17 cellular contexts compared by ENCODE assay signal in genomic region chr10:11465435-11465834, GRCh38.
DNase-seq lines count a peak whose midpoint lies in the region; ATAC-seq, FAIRE-seq and TF ChIP-seq lines count a peak whose summit lies in the region.
"Had no signal": no experiment of that assay in that cellular context is flagged by ENCODE, and none has a peak within 500 bp of the region (broad histone marks: within the 10 kb centered on the region; RNA-seq: fewer than 3 reads in every experiment).

No MANE protein-coding gene starts in this region.

- CTCF ChIA-PET in HepG2 (lab: Yijun Ruan, JAX; ENCODE audit: low intra/inter-chr PET ratio, low total read pairs), result no interaction called here
- CTCF ChIA-PET in SK-N-SH (lab: Yijun Ruan, JAX), result no interaction called here

- H3K36me3 Mint-ChIP-seq in IgD-negative memory B cell, result no peaks in the 10 kb centered on the region
- peaks cover 26% of the 10 kb centered on the region for H3K36me3 Mint-ChIP-seq in brain

- H3K9me3 ChIP-seq in HepG2 (ENCODE audit: low read length), result no peaks in the 10 kb centered on the region
- H3K9me3 ChIP-seq in right lobe of liver, result no peaks in the 10 kb centered on the region
- no peaks in the 10 kb centered on the region for H3K9me3 ChIP-seq in stomach smooth muscle (ENCODE audit: control insufficient read depth in 2 of 2, low read length in 2 of 2)
- no peaks in the 10 kb centered on the region for H3K9me3 ChIP-seq in SK-N-SH

- no peak overlapping the region for H3K9ac ChIP-seq in HepG2 (ENCODE audit: insufficient read depth, low read depth, low read length)
- H3K9ac ChIP-seq in stomach smooth muscle (ENCODE audit: low read length in 2 of 2), result no peak overlapping the region
- H3K9ac ChIP-seq in SK-N-SH, result no peak overlapping the region

- H2AFZ ChIP-seq in HepG2 (ENCODE audit: low read length) (no peak overlapping the region), SK-N-SH (ENCODE audit: low read depth) (no peak overlapping the region)

- no TSS peak for BruUV-seq in HepG2 (replicated peaks; lab: Mats Ljungman, UMichigan)

- TF ChIP-seq RAD21 in HepG2 (CRISPR knock-in tag; IDR thresholded peaks at IDR 0.05) (no peak), SK-N-SH (IDR thresholded peaks at IDR 0.05; ENCODE audit: low read length) (no peak)

- H4K20me1 ChIP-seq in HepG2 (ENCODE audit: insufficient read depth, low read length) (no peaks in the 10 kb centered on the region), SK-N-SH (ENCODE audit: insufficient read depth) (no peaks in the 10 kb centered on the region)

- H3K4me2 ChIP-seq in HepG2 (ENCODE audit: low read depth, low read length) (no peak overlapping the region), SK-N-SH (no peak overlapping the region)

- in situ Hi-C loops in HepG2 (cut with HindIII; ENCODE audit: extremely low pct_ligation_motif_present, low pct_unique_long_range_greater_than_20kb), result no loop called here

- DNase-seq in HepG2 (ENCODE audit: low spot score) (no peak), right lobe of liver (no peak), AG08396 (ENCODE audit: low spot score) (no peak), SK-N-SH (no peak)
- no peak for DNase-seq in stimulated activated CD8-positive, alpha-beta memory T cell treated with anti-CD3 and anti-CD28 coated beads, Interleukin-4, amount 100 ng/mL, for 48 hours
- DNase-seq: Calu3; CD4-positive, alpha-beta memory T cell; DMS79 treated with DMSO at 0.1 percent for 48 hours; GF-D8; H9; KG1 had no signal

- no peak overlapping the region for H3K4me3 Mint-ChIP-seq in IgD-negative memory B cell
- H3K4me3 Mint-ChIP-seq in brain, result no peak overlapping the region
- H3K4me3 Mint-ChIP-seq: CD4-positive, alpha-beta memory T cell; H9 had no signal

- H3K27me3 Mint-ChIP-seq in IgD-negative memory B cell (no peaks in the 10 kb centered on the region), brain (no peaks in the 10 kb centered on the region)
- H3K27me3 Mint-ChIP-seq: CD4-positive, alpha-beta memory T cell had no signal

- H3K9me2 ChIP-seq in SK-N-SH, result no peaks in the 10 kb centered on the region

- TF ChIP-seq CTCF in HepG2 (CRISPR knock-in tag; IDR thresholded peaks at IDR 0.05) (no peak), right lobe of liver (IDR thresholded peaks at IDR 0.05) (no peak), brain (conservative IDR thresholded peaks at IDR 0.05) (no peak), SK-N-SH (IDR thresholded peaks at IDR 0.05) (no peak)

- H3F3A ChIP-seq in SK-N-SH (replicated peaks; ENCODE audit: insufficient read depth), result no peaks in the 10 kb centered on the region

- no peaks in the 10 kb centered on the region for H3K4me1 ChIP-seq in HepG2 (ENCODE audit: insufficient read depth, low read length)
- no peaks in the 10 kb centered on the region for H3K4me1 ChIP-seq in right lobe of liver
- H3K4me1 ChIP-seq in stomach smooth muscle (ENCODE audit: control insufficient read depth, insufficient read depth, low read length), result peaks cover 6% of the 10 kb centered on the region
- H3K4me1 ChIP-seq in SK-N-SH (ENCODE audit: control insufficient read depth in 1 of 2, insufficient read depth in 2 of 2, low read depth in 1 of 2, low read length in 1 of 2), result no peaks in the 10 kb centered on the region

- TF ChIP-seq POLR2A in HepG2 (IDR thresholded peaks at IDR 0.05; ENCODE audit: insufficient read depth in 1 of 2, low read depth in 2 of 2, low read length in 2 of 2) (no peak), right lobe of liver (IDR thresholded peaks at IDR 0.05) (no peak)

- intact Hi-C loops in HepG2 (cut with micrococcal nuclease; ENCODE audit: unreplicated experiment), result no loop called here
- intact Hi-C loops in right lobe of liver (cut with DNase I), result no loop called here

- ATAC-seq in HepG2 (no peak), right lobe of liver (no peak)

- H3K27me3 ChIP-seq in HepG2 (ENCODE audit: control insufficient read depth in 1 of 2, insufficient read depth in 2 of 2, low read length in 2 of 2), result no peaks in the 10 kb centered on the region
- H3K27me3 ChIP-seq in right lobe of liver, result no peaks in the 10 kb centered on the region
- H3K27me3 ChIP-seq in stomach smooth muscle (ENCODE audit: control insufficient read depth in 1 of 2, insufficient read depth in 2 of 2, low read length in 2 of 2), result no peaks in the 10 kb centered on the region
- H3K27me3 ChIP-seq in SK-N-SH (ENCODE audit: insufficient read depth), result no peaks in the 10 kb centered on the region

- FAIRE-seq in HepG2 (lab: Jason Lieb, UNC), result no peak
- FAIRE-seq: H1 had no signal

- H3K27ac Mint-ChIP-seq in IgD-negative memory B cell (peak overlapping the region in 2 of 3 donors; percentile 35 to 74), brain (peak overlapping the region in 4 of 5 experiments; percentile 44 to 87 (median 78))
- H3K27ac Mint-ChIP-seq: CD4-positive, alpha-beta memory T cell had no signal

- POLR2A ChIA-PET in HepG2 (lab: Yijun Ruan, JAX), result no interaction called here
- POLR2A ChIA-PET in SK-N-SH (lab: Yijun Ruan, JAX), result no interaction called here

- H3K27ac ChIP-seq in HepG2 (ENCODE audit: extremely low read length, insufficient read depth, low read length), result no peak overlapping the region
- no peak overlapping the region for H3K27ac ChIP-seq in right lobe of liver
- H3K27ac ChIP-seq in stomach smooth muscle (ENCODE audit: low read length), result no peak overlapping the region
- H3K27ac ChIP-seq in SK-N-SH (ENCODE audit: low read depth in 2 of 2, low read length in 1 of 2), result no peak overlapping the region
- H3K27ac ChIP-seq: C4-2B, HL-60 had no signal

- peaks cover 3 to 8% (median 6%) of the 10 kb centered on the region in 3 donors for H3K4me1 Mint-ChIP-seq in IgD-negative memory B cell
- peaks cover 37% of the 10 kb centered on the region for H3K4me1 Mint-ChIP-seq in brain
- H3K4me1 Mint-ChIP-seq: CD4-positive, alpha-beta memory T cell had no signal

- TF ChIP-seq EP300 in HepG2 (IDR thresholded peaks at IDR 0.05; ENCODE audit: low read depth in 2 of 2, low read length in 2 of 2), result no peak
- TF ChIP-seq EP300 in HepG2 (CRISPR knock-in tag; IDR thresholded peaks at IDR 0.05; ENCODE audit: borderline replicate concordance), result no peak
- TF ChIP-seq EP300 in SK-N-SH (IDR thresholded peaks at IDR 0.05; ENCODE audit: borderline replicate concordance in 1 of 2, low read depth in 1 of 2, low read length in 1 of 2), result no peak

- H3K79me2 ChIP-seq in HepG2 (ENCODE audit: insufficient read depth, low read length) (no peaks in the 10 kb centered on the region), SK-N-SH (ENCODE audit: insufficient read depth) (no peaks in the 10 kb centered on the region)

- 95% methylated on average over 4 of the region's 4 CpGs for WGBS in HepG2 (ENCODE audit: low lambda C conversion rate)
- WGBS in right lobe of liver (ENCODE audit: insufficient coverage, low coverage, low lambda C conversion rate, missing lambda C conversion rate), result 86% methylated on average over 1 of the region's 4 CpGs
- WGBS in SK-N-SH (ENCODE audit: low lambda C conversion rate), result 93% methylated on average over 4 of the region's 4 CpGs

- no peak overlapping the region for H3K4me3 ChIP-seq in HepG2 (replicated peaks in 1 of 3; ENCODE audit: insufficient read depth in 1 of 3, low read depth in 2 of 3, low read length in 3 of 3)
- no peak overlapping the region for H3K4me3 ChIP-seq in right lobe of liver
- peak overlapping the region; percentile 19 to 35 for H3K4me3 ChIP-seq in stomach smooth muscle (ENCODE audit: low read length in 2 of 2)
- H3K4me3 ChIP-seq in SK-N-SH (ENCODE audit: low read depth in 2 of 2, low read length in 1 of 2), result no peak overlapping the region

- H3K9me3 Mint-ChIP-seq in IgD-negative memory B cell (no peaks in the 10 kb centered on the region), brain (no peaks in the 10 kb centered on the region)
- H3K9me3 Mint-ChIP-seq: CD4-positive, alpha-beta memory T cell; H9 had no signal

- H3K36me3 ChIP-seq in HepG2 (replicated peaks in 1 of 2; ENCODE audit: control insufficient read depth in 1 of 2, insufficient read depth in 2 of 2, low read length in 2 of 2) (peaks cover 18 to 74% of the 10 kb centered on the region in 2 experiments), right lobe of liver (peaks cover 0 to 37% (median 8%) of the 10 kb centered on the region in 4 donors), stomach smooth muscle (ENCODE audit: control insufficient read depth in 2 of 2, insufficient read depth in 2 of 2, low read length in 2 of 2) (peaks cover 9 to 14% of the 10 kb centered on the region in 2 donors), SK-N-SH (replicated peaks in 1 of 2; ENCODE audit: control insufficient read depth in 1 of 2, insufficient read depth in 2 of 2, low read length in 1 of 2) (peaks cover 0 to 38% of the 10 kb centered on the region in 2 experiments)

TF ChIP-seq in HepG2, 621 proteins besides CTCF, POLR2A, EP300 and RAD21 (continues in another document):
- TF ChIP-seq, protein P1, sequence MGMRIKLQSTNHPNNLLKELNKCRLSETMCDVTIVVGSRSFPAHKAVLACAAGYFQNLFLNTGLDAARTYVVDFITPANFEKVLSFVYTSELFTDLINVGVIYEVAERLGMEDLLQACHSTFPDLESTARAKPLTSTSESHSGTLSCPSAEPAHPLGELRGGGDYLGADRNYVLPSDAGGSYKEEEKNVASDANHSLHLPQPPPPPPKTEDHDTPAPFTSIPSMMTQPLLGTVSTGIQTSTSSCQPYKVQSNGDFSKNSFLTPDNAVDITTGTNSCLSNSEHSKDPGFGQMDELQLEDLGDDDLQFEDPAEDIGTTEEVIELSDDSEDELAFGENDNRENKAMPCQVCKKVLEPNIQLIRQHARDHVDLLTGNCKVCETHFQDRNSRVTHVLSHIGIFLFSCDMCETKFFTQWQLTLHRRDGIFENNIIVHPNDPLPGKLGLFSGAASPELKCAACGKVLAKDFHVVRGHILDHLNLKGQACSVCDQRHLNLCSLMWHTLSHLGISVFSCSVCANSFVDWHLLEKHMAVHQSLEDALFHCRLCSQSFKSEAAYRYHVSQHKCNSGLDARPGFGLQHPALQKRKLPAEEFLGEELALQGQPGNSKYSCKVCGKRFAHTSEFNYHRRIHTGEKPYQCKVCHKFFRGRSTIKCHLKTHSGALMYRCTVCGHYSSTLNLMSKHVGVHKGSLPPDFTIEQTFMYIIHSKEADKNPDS (CRISPR knock-in tag; IDR thresholded peaks at IDR 0.05), result no peak

TF ChIP-seq in SK-N-SH, 30 proteins besides CTCF, POLR2A, EP300 and RAD21 (continues in another document):
- TF ChIP-seq, protein P2, sequence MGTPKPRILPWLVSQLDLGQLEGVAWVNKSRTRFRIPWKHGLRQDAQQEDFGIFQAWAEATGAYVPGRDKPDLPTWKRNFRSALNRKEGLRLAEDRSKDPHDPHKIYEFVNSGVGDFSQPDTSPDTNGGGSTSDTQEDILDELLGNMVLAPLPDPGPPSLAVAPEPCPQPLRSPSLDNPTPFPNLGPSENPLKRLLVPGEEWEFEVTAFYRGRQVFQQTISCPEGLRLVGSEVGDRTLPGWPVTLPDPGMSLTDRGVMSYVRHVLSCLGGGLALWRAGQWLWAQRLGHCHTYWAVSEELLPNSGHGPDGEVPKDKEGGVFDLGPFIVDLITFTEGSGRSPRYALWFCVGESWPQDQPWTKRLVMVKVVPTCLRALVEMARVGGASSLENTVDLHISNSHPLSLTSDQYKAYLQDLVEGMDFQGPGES (IDR thresholded peaks at IDR 0.05; ENCODE audit: low read depth, low read length), result no peak

Comparison
In these comparisons a context has a peak if more than half of its experiments do, and no peak if none do; other contexts are left out.
1. H3K4me3 ChIP-seq: peak in stomach smooth muscle (2 of 2); none in HepG2 (0 of 3), right lobe of liver (0 of 3) and SK-N-SH (0 of 2).